ENCODE assay signal across 26 cellular contexts in genomic region chr2:235406420-235406819, GRCh38.
DNase-seq lines count a peak whose midpoint lies in the region; ATAC-seq and TF ChIP-seq lines count a peak whose summit lies in the region.
"Had no signal": no experiment of that assay in that cellular context is flagged by ENCODE, and none has a peak within 500 bp of the region (broad histone marks: within the 10 kb centered on the region; RNA-seq: fewer than 3 reads in every experiment).

No MANE protein-coding gene starts in this region.

- no peak overlapping the region for H4K5ac ChIP-seq in mesendoderm (ENCODE audit: low read length)

- no peak overlapping the region for H3K4me3 Mint-ChIP-seq in MCF 10A (ENCODE audit: unreplicated experiment)
- no peak overlapping the region for H3K4me3 Mint-ChIP-seq in nephron progenitor cell
- H3K4me3 Mint-ChIP-seq: activated CD4-positive, alpha-beta T cell treated with anti-CD3 and anti-CD28 coated beads, Interleukin-2, amount 10 ng/mL, durations not matched to agents 24 days and 14 days; activated naive CD4-positive, alpha-beta T cell treated with anti-CD3 and anti-CD28 coated beads, Interleukin-2, amount 10 ng/mL, durations not matched to agents 7 days and 5 days; CD4-positive, alpha-beta memory T cell; T-helper 2 cell treated with Interferon-gamma antibody and Interleukin-4, amounts not matched to agents 5 μg/mL and 100 μg/mL, for 36 hours had no signal

- intact Hi-C loops in MCF 10A (cut with micrococcal nuclease) (no loop called here), mammary epithelial cell (cut with micrococcal nuclease) (no loop called here), adrenal gland (cut with DNase I) (no loop called here), upper lobe of right lung (cut with DNase I) (no loop called here)

- no peak overlapping the region for H3K27ac ChIP-seq in mammary epithelial cell (ENCODE audit: insufficient read depth, low read depth, low read length)
- H3K27ac ChIP-seq in adrenal gland: peak overlapping the region in 1 of 5 donors; percentile 38
- no peak overlapping the region for H3K27ac ChIP-seq in lung (ENCODE audit: low read depth in 1 of 2, low read length in 1 of 2)
- no peak overlapping the region for H3K27ac ChIP-seq in upper lobe of right lung
- no peak overlapping the region for H3K27ac ChIP-seq in mesendoderm (ENCODE audit: low read depth, low read length)
- H3K27ac ChIP-seq: PC-9, thoracic aorta, WERI-Rb-1 had no signal

- H3K4me3 ChIP-seq in mammary epithelial cell (replicated peaks in 1 of 3; ENCODE audit: insufficient read depth in 1 of 3, low read depth in 2 of 3, low read length in 3 of 3) (no peak overlapping the region), adrenal gland (no peak overlapping the region), lung (no peak overlapping the region), upper lobe of right lung (no peak overlapping the region), mesendoderm (ENCODE audit: low read length) (no peak overlapping the region)
- H3K4me3 ChIP-seq: PC-9, thoracic aorta had no signal

- BruUV-seq in MCF 10A (replicated peaks; lab: Mats Ljungman, UMichigan): no TSS peak
- no TSS peak for BruUV-seq in mammary epithelial cell (replicated peaks; lab: Mats Ljungman, UMichigan)

- CTCF ChIA-PET in MCF 10A (lab: Yijun Ruan, JAX) (no interaction called here), mammary epithelial cell (lab: Charles Lee; ENCODE audit: low non-redundant PET) (no interaction called here)

- no peaks in the 10 kb centered on the region for H3K79me1 ChIP-seq in mesendoderm (ENCODE audit: low read length)

- H2BK120ac ChIP-seq in mesendoderm (ENCODE audit: low read depth, low read length): no peak overlapping the region

- no peaks in the 10 kb centered on the region for H3K9me3 ChIP-seq in mammary epithelial cell (replicated peaks; ENCODE audit: insufficient read depth, low read length)
- no peaks in the 10 kb centered on the region for H3K9me3 ChIP-seq in adrenal gland (replicated peaks in 1 of 3)
- no peaks in the 10 kb centered on the region for H3K9me3 ChIP-seq in lung (ENCODE audit: control insufficient read depth in 2 of 2, insufficient read depth in 1 of 2, low read length in 1 of 2)
- H3K9me3 ChIP-seq in upper lobe of right lung: no peaks in the 10 kb centered on the region
- H3K9me3 ChIP-seq: thoracic aorta had no signal

- no peak overlapping the region for H2BK5ac ChIP-seq in mesendoderm (ENCODE audit: low read length)

- DNase-seq in MCF 10A (ENCODE audit: unreplicated experiment): peak; percentile 5
- no peak for DNase-seq in mammary epithelial cell
- DNase-seq in adrenal gland: peak; percentile 29 to 69 (median 65)
- peak; percentile 59 for DNase-seq in lung (ENCODE audit: low spot score)
- DNase-seq in upper lobe of right lung: no peak
- DNase-seq in effector CD8-positive, alpha-beta T cell (lab: John Stamatoyannopoulos, UW): no peak
- DNase-seq in nephron progenitor cell: no peak
- no peak for DNase-seq in mesendoderm
- DNase-seq: activated CD4-positive, alpha-beta T cell treated with anti-CD3 and anti-CD28 coated beads, Interleukin-2, amount 10 ng/mL, durations not matched to agents 24 days and 14 days; activated naive CD4-positive, alpha-beta T cell treated with anti-CD3 and anti-CD28 coated beads, Interleukin-2, amount 10 ng/mL, durations not matched to agents 7 days and 5 days; amniotic stem cell; CD4-positive, alpha-beta memory T cell; DMS 273 treated with DMSO at 0.1 percent for 48 hours; effector memory CD4-positive, alpha-beta T cell; GOT3; KG1; NCI-H1417 treated with DMSO at 0.1 percent for 48 hours; NCI-H510A treated with DMSO at 0.1 percent for 48 hours; PC-9; posterior cingulate gyrus; SHP77; stimulated activated CD4-positive, alpha-beta T cell treated with anti-CD3 and anti-CD28 coated beads, Interleukin-15, amount 100 ng/mL, for 24 hours; stimulated activated naive CD4-positive, alpha-beta T cell treated with Interleukin-2 at 50 U/mL for 16 hours; WERI-Rb-1 had no signal

- no peaks in the 10 kb centered on the region for H3K79me2 ChIP-seq in mammary epithelial cell (ENCODE audit: insufficient read depth, low read length)
- no peaks in the 10 kb centered on the region for H3K79me2 ChIP-seq in mesendoderm (ENCODE audit: control insufficient read depth, insufficient read depth, low read length)

- H3K4me1 Mint-ChIP-seq in MCF 10A (ENCODE audit: insufficient read depth, unreplicated experiment) (no peaks in the 10 kb centered on the region), nephron progenitor cell (no peaks in the 10 kb centered on the region)
- H3K4me1 Mint-ChIP-seq: activated CD4-positive, alpha-beta T cell treated with anti-CD3 and anti-CD28 coated beads, Interleukin-2, amount 10 ng/mL, durations not matched to agents 24 days and 14 days; activated naive CD4-positive, alpha-beta T cell treated with anti-CD3 and anti-CD28 coated beads, Interleukin-2, amount 10 ng/mL, durations not matched to agents 7 days and 5 days; CD4-positive, alpha-beta memory T cell had no signal

- POLR2A ChIA-PET in MCF 10A (lab: Yijun Ruan, JAX): no interaction called here

- H3K36me3 ChIP-seq in mammary epithelial cell (ENCODE audit: insufficient read depth, low read length) (no peaks in the 10 kb centered on the region), adrenal gland (replicated peaks in 1 of 2) (no peaks in the 10 kb centered on the region), lung (ENCODE audit: control insufficient read depth in 2 of 2, insufficient read depth in 2 of 2, low read length in 2 of 2) (no peaks in the 10 kb centered on the region), upper lobe of right lung (no peaks in the 10 kb centered on the region), mesendoderm (ENCODE audit: control insufficient read depth, insufficient read depth, low read length) (no peaks in the 10 kb centered on the region)
- H3K36me3 ChIP-seq: thoracic aorta, WERI-Rb-1 had no signal

- no peak for TF ChIP-seq POLR2A in adrenal gland (IDR thresholded peaks at IDR 0.05)

- H3K18ac ChIP-seq in mesendoderm (ENCODE audit: low read length): no peak overlapping the region

- no peaks in the 10 kb centered on the region for H3K36me3 Mint-ChIP-seq in MCF 10A (ENCODE audit: insufficient read depth, unreplicated experiment)
- no peaks in the 10 kb centered on the region for H3K36me3 Mint-ChIP-seq in nephron progenitor cell (ENCODE audit: low read depth)
- H3K36me3 Mint-ChIP-seq: activated naive CD4-positive, alpha-beta T cell treated with anti-CD3 and anti-CD28 coated beads, Interleukin-2, amount 10 ng/mL, durations not matched to agents 7 days and 5 days; CD4-positive, alpha-beta memory T cell had no signal

- H3K9me3 Mint-ChIP-seq in MCF 10A (ENCODE audit: unreplicated experiment) (no peaks in the 10 kb centered on the region), nephron progenitor cell (peaks cover 14% of the 10 kb centered on the region)
- H3K9me3 Mint-ChIP-seq: activated CD4-positive, alpha-beta T cell treated with anti-CD3 and anti-CD28 coated beads, Interleukin-2, amount 10 ng/mL, durations not matched to agents 24 days and 14 days; activated naive CD4-positive, alpha-beta T cell treated with anti-CD3 and anti-CD28 coated beads, Interleukin-2, amount 10 ng/mL, durations not matched to agents 7 days and 5 days; T-helper 2 cell treated with Interferon-gamma antibody and Interleukin-4, amounts not matched to agents 5 μg/mL and 100 μg/mL, for 36 hours had no signal

- H2BK15ac ChIP-seq in mesendoderm (replicated peaks; ENCODE audit: low read depth): no peak overlapping the region

- TF ChIP-seq CTCF in MCF 10A (IDR thresholded peaks at IDR 0.05; ENCODE audit: unreplicated experiment): no peak
- TF ChIP-seq CTCF in mammary epithelial cell (conservative IDR thresholded peaks at IDR 0.05 in 1 of 2, IDR thresholded peaks at IDR 0.05 in 1 of 2; ENCODE audit: extremely low read depth in 1 of 2, insufficient read depth in 1 of 2, low read depth in 1 of 2, low read length in 2 of 2): no peak
- TF ChIP-seq CTCF in adrenal gland (IDR thresholded peaks at IDR 0.05): no peak
- no peak for TF ChIP-seq CTCF in lung (IDR thresholded peaks at IDR 0.05; ENCODE audit: control extremely low read depth, extremely low read depth)
- TF ChIP-seq CTCF in upper lobe of right lung (IDR thresholded peaks at IDR 0.05): no peak
- TF ChIP-seq CTCF in nephron progenitor cell (IDR thresholded peaks at IDR 0.05): no peak

- H3K4me1 ChIP-seq in mammary epithelial cell (ENCODE audit: insufficient read depth, low read length) (no peaks in the 10 kb centered on the region), adrenal gland (replicated peaks in 1 of 2) (peaks cover 4 to 7% of the 10 kb centered on the region in 2 donors), lung (ENCODE audit: control insufficient read depth in 2 of 2, insufficient read depth in 2 of 2, low read length in 2 of 2) (peaks cover 0 to 3% of the 10 kb centered on the region in 2 donors), upper lobe of right lung (no peaks in the 10 kb centered on the region), mesendoderm (ENCODE audit: control insufficient read depth, low read depth, low read length) (no peaks in the 10 kb centered on the region)

- no peaks in the 10 kb centered on the region for H3K27me3 Mint-ChIP-seq in MCF 10A (ENCODE audit: insufficient read depth, unreplicated experiment)
- H3K27me3 Mint-ChIP-seq in nephron progenitor cell (ENCODE audit: low read depth, poor library complexity): peaks cover 20% of the 10 kb centered on the region
- H3K27me3 Mint-ChIP-seq: activated CD4-positive, alpha-beta T cell treated with anti-CD3 and anti-CD28 coated beads, Interleukin-2, amount 10 ng/mL, durations not matched to agents 24 days and 14 days; activated naive CD4-positive, alpha-beta T cell treated with anti-CD3 and anti-CD28 coated beads, Interleukin-2, amount 10 ng/mL, durations not matched to agents 7 days and 5 days had no signal

- H3K27me3 ChIP-seq in mammary epithelial cell (ENCODE audit: insufficient read depth, low read length) (peaks cover 2% of the 10 kb centered on the region), adrenal gland (no peaks in the 10 kb centered on the region), lung (ENCODE audit: control insufficient read depth, insufficient read depth) (no peaks in the 10 kb centered on the region), upper lobe of right lung (no peaks in the 10 kb centered on the region), mesendoderm (ENCODE audit: insufficient read depth, low read length, poor library complexity) (no peaks in the 10 kb centered on the region)

- no peaks in the 10 kb centered on the region for H4K20me1 ChIP-seq in mammary epithelial cell (ENCODE audit: insufficient read depth, low read length)

- H3K4ac ChIP-seq in mesendoderm (ENCODE audit: low read depth, low read length): no peak overlapping the region

- H3K9ac ChIP-seq in mammary epithelial cell (ENCODE audit: insufficient read depth, low read length): no peak overlapping the region
- H3K9ac ChIP-seq in mesendoderm (ENCODE audit: low read length): no peak overlapping the region

- H3K23ac ChIP-seq in mesendoderm (ENCODE audit: low read length): no peak overlapping the region

- no peak overlapping the region for H3K4me2 ChIP-seq in mammary epithelial cell (ENCODE audit: insufficient read depth, low read depth, low read length)
- no peak overlapping the region for H3K4me2 ChIP-seq in mesendoderm (ENCODE audit: low read length)
- H3K4me2 ChIP-seq: PC-9 had no signal

- no peak overlapping the region for H3K27ac Mint-ChIP-seq in MCF 10A (ENCODE audit: low read depth, unreplicated experiment)
- no peak overlapping the region for H3K27ac Mint-ChIP-seq in nephron progenitor cell
- H3K27ac Mint-ChIP-seq: activated CD4-positive, alpha-beta T cell treated with anti-CD3 and anti-CD28 coated beads, Interleukin-2, amount 10 ng/mL, durations not matched to agents 24 days and 14 days; activated naive CD4-positive, alpha-beta T cell treated with anti-CD3 and anti-CD28 coated beads, Interleukin-2, amount 10 ng/mL, durations not matched to agents 7 days and 5 days; CD4-positive, alpha-beta memory T cell; T-helper 2 cell treated with Interferon-gamma antibody and Interleukin-4, amounts not matched to agents 5 μg/mL and 100 μg/mL, for 36 hours had no signal

- WGBS in mammary epithelial cell (ENCODE audit: low coverage, missing lambda C conversion rate): 0% methylated on average over 6 of the region's 8 CpGs
- 30 to 46% (median 38%) methylated on average over 6 to 8 of the region's 8 CpGs for WGBS in adrenal gland, 4 donors
- WGBS in lung, 2 donors: 49 to 59% methylated on average over 8 of the region's 8 CpGs
- WGBS in mesendoderm (ENCODE audit: extremely low coverage, insufficient coverage, low lambda C conversion rate): no CpG with 5 or more reads among the region's 8 CpGs

- H3K56ac ChIP-seq in mesendoderm (ENCODE audit: low read length): no peak overlapping the region

- in situ Hi-C loops in mammary epithelial cell (cut with MboI; ENCODE audit: low sequenced_read_pairs in 2 of 2): no loop called here

- no peak overlapping the region for H2AK5ac ChIP-seq in mesendoderm (ENCODE audit: low read length)

- ATAC-seq in lung (ENCODE audit: insufficient read depth, low FRiP score): no peak
- peak; percentile 64 for ATAC-seq in upper lobe of right lung

- no peak overlapping the region for H4K8ac ChIP-seq in mesendoderm (ENCODE audit: low read depth, low read length)

- dilution Hi-C loops in mammary epithelial cell (cut with HindIII; ENCODE audit: low sequenced_read_pairs): no loop called here

- H2AFZ ChIP-seq in mammary epithelial cell (ENCODE audit: low read depth, low read length): no peak overlapping the region
- H2AFZ ChIP-seq: PC-9 had no signal

Comparison
In these comparisons a context has a peak if more than half of its experiments do, and no peak if none do; other contexts are left out.
1. DNase-seq: peak in MCF 10A (single experiment), adrenal gland (7 of 7) and lung (single experiment); none in mammary epithelial cell (single experiment), upper lobe of right lung (single experiment), effector CD8-positive, alpha-beta T cell (single experiment), nephron progenitor cell (single experiment) and mesendoderm (single experiment).